27 cellular contexts compared by ENCODE assay signal in genomic region chr1:226749467-226749866, GRCh38. TPM values are rescaled to one million over a fixed set of nuclear protein-coding genes. Genes with fewer than 3 reads are reported as not detected.
DNase-seq lines count a peak whose midpoint lies in the region; ATAC-seq and TF ChIP-seq lines count a peak whose summit lies in the region.
"Had no signal": no experiment of that assay in that cellular context is flagged by ENCODE, and none has a peak within 500 bp of the region (broad histone marks: within the 10 kb centered on the region; RNA-seq: fewer than 3 reads in every experiment).

No MANE protein-coding gene starts in this region.

- no peaks in the 10 kb centered on the region for H3F3A ChIP-seq in SK-N-SH (replicated peaks; ENCODE audit: insufficient read depth)

- H3K27ac ChIP-seq in SK-N-SH (ENCODE audit: low read depth in 2 of 2, low read length in 1 of 2) = no peak overlapping the region
- H3K27ac ChIP-seq: SJSA1 had no signal

- H3K79me2 ChIP-seq in SK-N-SH (ENCODE audit: insufficient read depth) = no peaks in the 10 kb centered on the region

- no peak overlapping the region for H3K4me3 ChIP-seq in SK-N-SH (ENCODE audit: low read depth in 2 of 2, low read length in 1 of 2)
- H3K4me3 ChIP-seq: GM23338, HAP-1, SJSA1 had no signal

- H3K4me2 ChIP-seq in SK-N-SH = no peak overlapping the region
- H3K4me2 ChIP-seq: GM23338 had no signal

- WGBS in SK-N-SH (ENCODE audit: low lambda C conversion rate) = 79% methylated on average over 11 of the region's 11 CpGs

- H3K9ac ChIP-seq in SK-N-SH = no peak overlapping the region

- no peaks in the 10 kb centered on the region; the same call in 1 of the 2 replicates for H3K27me3 ChIP-seq in SK-N-SH (ENCODE audit: insufficient read depth)
- H3K27me3 ChIP-seq: SJSA1 had no signal

- peaks cover 21% of the 10 kb centered on the region for H3K4me1 Mint-ChIP-seq in activated B cell treated with CpG ODN at 0.5 μM for 24 hours
- H3K4me1 Mint-ChIP-seq in naive B cell = peaks cover 16 to 24% (median 22%) of the 10 kb centered on the region in 3 donors

- H4K20me1 ChIP-seq in SK-N-SH (ENCODE audit: insufficient read depth) = no peaks in the 10 kb centered on the region

- peak; percentile 10 for DNase-seq in activated CD8-positive, alpha-beta memory T cell treated with anti-CD3 and anti-CD28 coated beads, Interleukin-2, amount 50 U/mL, for 48 hours
- DNase-seq in activated CD8-positive, alpha-beta memory T cell treated with anti-CD3 and anti-CD28 coated beads, Interleukin-2, amount 50 U/mL, for 4 hours = no peak
- no peak for DNase-seq in activated B cell treated with CpG ODN at 0.5 μM for 24 hours
- DNase-seq in naive B cell = peak; percentile 31
- DNase-seq in activated effector memory CD4-positive, alpha-beta T cell treated with anti-CD3 and anti-CD28 coated beads, Interleukin-2, amount 50 U/mL, for 16 hours = no peak
- no peak for DNase-seq in SK-N-SH
- DNase-seq in left cardiac atrium = no peak
- DNase-seq: 8988T; ACHN; C1 segment of cervical spinal cord; CD4-positive, alpha-beta memory T cell; COR-L47; DMS53; HFFc6; Kasumi-1; NCI-H1105; NCI-H1436 treated with DMSO at 0.1 percent for 48 hours; NCI-H187 treated with DMSO at 0.1 percent for 48 hours; NCI-H2107; NCI-H524; NCI-H748 treated with DMSO at 0.1 percent for 48 hours; NK-92 treated with Interleukin-12 subunit alpha and Interleukin-12 subunit beta, amount 100 ng/mL, for 24 hours; Right ventricle myocardium superior; RPMI8226 had no signal

- H3K4me3 Mint-ChIP-seq in activated B cell treated with CpG ODN at 0.5 μM for 24 hours = no peak overlapping the region
- peak overlapping the region in 1 of 8 donors; percentile 55 for H3K4me3 Mint-ChIP-seq in naive B cell
- H3K4me3 Mint-ChIP-seq: CD4-positive, alpha-beta memory T cell; GM23338; HFFc6 had no signal

- ATAC-seq in activated B cell treated with CpG ODN at 0.5 μM for 24 hours (ENCODE audit: low read depth) (peak; percentile 66), naive B cell (ENCODE audit: low read depth in 2 of 2) (peak; percentile 95 to 96), left cardiac atrium (no peak)
- ATAC-seq: GM23338 had no signal

- TF ChIP-seq CTCF in activated B cell treated with CpG ODN at 0.5 μM for 24 hours (IDR thresholded peaks at IDR 0.05) (no peak), SK-N-SH (IDR thresholded peaks at IDR 0.05) (no peak)

- H3K9me3 ChIP-seq in SK-N-SH = no peaks in the 10 kb centered on the region
- H3K9me3 ChIP-seq: HAP-1, SJSA1 had no signal

- H3K9me3 Mint-ChIP-seq in activated B cell treated with CpG ODN at 0.5 μM for 24 hours (no peaks in the 10 kb centered on the region), naive B cell (no peaks in the 10 kb centered on the region)
- H3K9me3 Mint-ChIP-seq: GM23338, HFFc6 had no signal

- H3K36me3 Mint-ChIP-seq in activated B cell treated with CpG ODN at 0.5 μM for 24 hours (ENCODE audit: low read depth) = no peaks in the 10 kb centered on the region
- no peaks in the 10 kb centered on the region for H3K36me3 Mint-ChIP-seq in naive B cell
- H3K36me3 Mint-ChIP-seq: CD4-positive, alpha-beta memory T cell had no signal

- no peak overlapping the region for H2AFZ ChIP-seq in SK-N-SH (ENCODE audit: low read depth)
- H2AFZ ChIP-seq: GM23338 had no signal

- H3K36me3 ChIP-seq in SK-N-SH (replicated peaks in 1 of 2; ENCODE audit: control insufficient read depth in 1 of 2, insufficient read depth in 2 of 2, low read length in 1 of 2) = no peaks in the 10 kb centered on the region
- H3K36me3 ChIP-seq: HAP-1, SJSA1 had no signal

- no peak for TF ChIP-seq RAD21 in SK-N-SH (IDR thresholded peaks at IDR 0.05; ENCODE audit: low read length)

- H3K27me3 Mint-ChIP-seq in activated B cell treated with CpG ODN at 0.5 μM for 24 hours = no peaks in the 10 kb centered on the region
- H3K27me3 Mint-ChIP-seq in naive B cell = peaks cover 0 to 6% (median 0%) of the 10 kb centered on the region in 3 donors
- H3K27me3 Mint-ChIP-seq: CD4-positive, alpha-beta memory T cell had no signal

- no peak for TF ChIP-seq EP300 in SK-N-SH (IDR thresholded peaks at IDR 0.05; ENCODE audit: borderline replicate concordance in 1 of 2, low read depth in 1 of 2, low read length in 1 of 2)

- POLR2A ChIA-PET in activated B cell treated with CpG ODN at 0.5 μM for 24 hours (lab: Charles Lee) (interaction anchor here (0.5 to 1.6 kb wide), 6 partner anchors 9 to 106 kb away, joined by 3 to 13 read pairs (median 4); partner anchors contain the start of gene ITPKB), SK-N-SH (lab: Yijun Ruan, JAX) (no interaction called here)

- intact Hi-C loops in activated B cell treated with CpG ODN at 0.5 μM for 24 hours (cut with micrococcal nuclease) (no loop called here), left cardiac atrium (cut with DNase I) (no loop called here)

- H3K4me1 ChIP-seq in SK-N-SH (ENCODE audit: control insufficient read depth in 1 of 2, insufficient read depth in 2 of 2, low read depth in 1 of 2, low read length in 1 of 2) = no peaks in the 10 kb centered on the region
- H3K4me1 ChIP-seq: HAP-1, SJSA1 had no signal

- CTCF ChIA-PET in activated B cell treated with CpG ODN at 0.5 μM for 24 hours (lab: Charles Lee) (interaction anchor here (1.2 kb wide), 1 partner anchor 37 kb away, joined by 5 read pairs; no protein-coding TSS in a partner anchor), SK-N-SH (lab: Yijun Ruan, JAX) (no interaction called here)

- peak overlapping the region; percentile 62 for H3K27ac Mint-ChIP-seq in activated B cell treated with CpG ODN at 0.5 μM for 24 hours
- peak overlapping the region; percentile 72 to 92 (median 86) for H3K27ac Mint-ChIP-seq in naive B cell
- H3K27ac Mint-ChIP-seq: GM23338, HFFc6 had no signal

- H3K9me2 ChIP-seq in SK-N-SH = no peaks in the 10 kb centered on the region

TF ChIP-seq in SK-N-SH, 30 proteins besides CTCF, POLR2A, EP300 and RAD21 (continues in another document):
- no peak for TF ChIP-seq TAF1 (IDR thresholded peaks at IDR 0.05; ENCODE audit: borderline replicate concordance, low read depth, low read length)
- TF ChIP-seq SIN3A (IDR thresholded peaks at IDR 0.05; ENCODE audit: borderline replicate concordance, low read depth, low read length) = no peak
- TF ChIP-seq MXI1 (IDR thresholded peaks at IDR 0.05; ENCODE audit: low read depth, low read length) = no peak
- no peak for TF ChIP-seq RCOR1 (IDR thresholded peaks at IDR 0.05; ENCODE audit: low read length)
- no peak for TF ChIP-seq PBX3 (IDR thresholded peaks at IDR 0.05)
- no peak for TF ChIP-seq USF1 (IDR thresholded peaks at IDR 0.05; ENCODE audit: borderline replicate concordance, low read depth)
- TF ChIP-seq FOXM1 (IDR thresholded peaks at IDR 0.05; ENCODE audit: low read depth) = no peak
- no peak for TF ChIP-seq NRF1 (IDR thresholded peaks at IDR 0.05; ENCODE audit: low read depth, low read length)
- TF ChIP-seq POLR2AphosphoS5 (IDR thresholded peaks at IDR 0.05; ENCODE audit: low read depth, low read length) = no peak
- TF ChIP-seq ZBTB33 (IDR thresholded peaks at IDR 0.05; ENCODE audit: borderline replicate concordance, low read depth) = no peak
- TF ChIP-seq TEAD4 (IDR thresholded peaks at IDR 0.05; ENCODE audit: borderline replicate concordance, insufficient read depth) = no peak
- TF ChIP-seq USF2 (IDR thresholded peaks at IDR 0.05; ENCODE audit: borderline replicate concordance, low read depth, low read length) = no peak
- TF ChIP-seq YY1 (IDR thresholded peaks at IDR 0.05; ENCODE audit: low read depth) = no peak
- no peak for TF ChIP-seq RXRA (IDR thresholded peaks at IDR 0.05; ENCODE audit: borderline replicate concordance, low read depth)

RNA-seq across cellular contexts. Expression of gene ITPKB, which starts 10.4 kb away (rescaled TPM):
- total RNA-seq in activated B cell treated with CpG ODN at 0.5 μM for 24 hours (88.5 and 97.3 TPM in 2 replicates), left cardiac atrium (10 to 100 TPM; 13.8 to 18.3 TPM)
- polyA plus RNA-seq in naive B cell (ENCODE audit: low read depth in 6 of 6) (10 to 100 TPM; 24.5 to 48.9 (median 34.1) TPM), SK-N-SH (2012; rRNA removed) (1.8 and 2.4 TPM in 2 replicates)
- 1.0 and 1.7 TPM in 2 replicates for polyA plus RNA-seq in SK-N-SH (2012; cell fraction: cytosol; rRNA removed)
- 3.5 and 3.6 TPM in 2 replicates for polyA plus RNA-seq in SK-N-SH (2012; cell fraction: nucleus; rRNA removed)

Comparison
In these comparisons a context has a peak if more than half of its experiments do, and no peak if none do; other contexts are left out.
1. DNase-seq: peak in activated CD8-positive, alpha-beta memory T cell treated with anti-CD3 and anti-CD28 coated beads, Interleukin-2, amount 50 U/mL, for 48 hours (single experiment) and naive B cell (single experiment); none in activated CD8-positive, alpha-beta memory T cell treated with anti-CD3 and anti-CD28 coated beads, Interleukin-2, amount 50 U/mL, for 4 hours (single experiment), activated B cell treated with CpG ODN at 0.5 μM for 24 hours (single experiment), activated effector memory CD4-positive, alpha-beta T cell treated with anti-CD3 and anti-CD28 coated beads, Interleukin-2, amount 50 U/mL, for 16 hours (single experiment), SK-N-SH (single experiment) and left cardiac atrium (single experiment).
2. ATAC-seq: peak in activated B cell treated with CpG ODN at 0.5 μM for 24 hours (single experiment) and naive B cell (2 of 2); none in left cardiac atrium (0 of 2).